Comparison of ENCODE assay signal across 25 cellular contexts in the genomic region with DNA sequence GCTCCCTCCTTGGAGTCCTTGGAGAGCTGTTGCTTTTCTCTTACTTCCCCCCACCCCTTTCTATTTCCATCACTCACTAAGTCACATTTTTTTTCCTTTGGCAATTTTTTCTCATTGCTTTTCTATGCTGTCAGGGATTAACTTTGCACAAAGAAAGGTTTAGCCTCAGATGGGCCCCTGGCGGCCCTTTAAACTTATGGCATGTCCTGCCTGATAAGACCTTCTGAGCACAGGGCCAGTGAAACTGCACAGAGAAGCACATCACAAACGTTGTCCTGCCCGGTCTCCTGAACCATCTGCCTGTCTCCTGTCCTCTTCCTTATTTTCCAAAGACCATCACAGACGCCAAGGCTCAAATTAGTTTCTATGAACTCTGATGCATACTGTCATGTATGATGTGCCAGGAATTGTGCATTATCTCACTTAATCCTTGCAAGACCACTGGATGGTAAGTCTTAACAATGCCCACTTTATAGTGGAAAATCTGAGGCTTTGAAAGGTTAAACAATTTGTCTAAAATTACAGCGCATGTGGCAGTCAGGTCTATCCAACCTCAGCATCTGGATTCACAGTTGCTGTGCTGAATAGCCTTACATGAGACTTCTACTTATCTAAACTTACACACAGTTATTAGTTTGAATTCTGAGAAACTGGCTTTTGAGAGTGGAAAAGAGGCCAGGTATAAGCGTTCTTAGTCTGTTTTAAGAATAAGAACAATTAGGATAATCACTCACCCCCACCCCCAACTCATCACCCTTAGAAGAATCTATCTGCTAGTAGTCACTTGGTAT.
DNase-seq lines count a peak whose midpoint lies in the region; ATAC-seq, FAIRE-seq and TF ChIP-seq lines count a peak whose summit lies in the region.
"Had no signal": no experiment of that assay in that cellular context is flagged by ENCODE, and none has a peak within 500 bp of the region (broad histone marks: within the 10 kb centered on the region; RNA-seq: fewer than 3 reads in every experiment).

No MANE protein-coding gene starts in this region.

- intact Hi-C loops in left ventricle myocardium inferior (cut with micrococcal nuclease) (loop anchor here (10.0 kb wide), 1 partner anchor 64 kb away; no protein-coding TSS in a partner anchor), Right ventricle myocardium inferior (cut with DNase I) (no loop called here), aorta (cut with DNase I) (loop anchor here in 1 of 2 donors (5.0 kb wide), 1 partner anchor 116 kb away; no protein-coding TSS in a partner anchor), breast epithelium (cut with DNase I; ENCODE audit: low total_unique reads) (no loop called here)

- peaks cover 18% of the 10 kb centered on the region for H3K4me1 ChIP-seq in left ventricle myocardium inferior
- H3K4me1 ChIP-seq in astrocyte (ENCODE audit: insufficient read depth, low read length) = peaks cover 22% of the 10 kb centered on the region
- no peaks in the 10 kb centered on the region for H3K4me1 ChIP-seq in hepatocyte (ENCODE audit: insufficient read depth)
- H3K4me1 ChIP-seq in aorta (ENCODE audit: control insufficient read depth in 1 of 2, insufficient read depth in 2 of 2, low read length in 2 of 2) = peaks cover 5 to 9% of the 10 kb centered on the region in 2 donors
- no peaks in the 10 kb centered on the region for H3K4me1 ChIP-seq in breast epithelium
- H3K4me1 ChIP-seq: BLaER1, Peyer's patch had no signal

- no peaks in the 10 kb centered on the region for H3K9me3 Mint-ChIP-seq in astrocyte (ENCODE audit: unreplicated experiment)
- H3K9me3 Mint-ChIP-seq: GM23338, H9 had no signal

- H3K27ac ChIP-seq in left ventricle myocardium inferior (replicated peaks) (peak overlapping the region; percentile 14), astrocyte (ENCODE audit: low read depth, low read length) (peak overlapping the region; percentile 72), hepatocyte (peak overlapping the region; percentile 47), aorta (ENCODE audit: low read depth in 1 of 2, low read length in 2 of 2) (peak overlapping the region; percentile 52 to 77), breast epithelium (no peak overlapping the region)
- H3K27ac ChIP-seq: BLaER1, Peyer's patch had no signal

- peaks cover 27% of the 10 kb centered on the region for H3K4me1 Mint-ChIP-seq in astrocyte (ENCODE audit: low read depth, unreplicated experiment)
- H3K4me1 Mint-ChIP-seq: CD4-positive, CD25-positive, alpha-beta regulatory T cell; IgD-negative memory B cell had no signal

- no peaks in the 10 kb centered on the region for H3K9me2 ChIP-seq in hepatocyte (replicated peaks; ENCODE audit: insufficient read depth)
- H3K9me2 ChIP-seq: SK-N-SH had no signal

- DNase-seq in left ventricle myocardium inferior (no peak), Right ventricle myocardium inferior (ENCODE audit: missing footprints) (no peak), astrocyte (ENCODE audit: low read depth) (no peak), hepatocyte (ENCODE audit: low spot score) (no peak), aorta (no peak), breast epithelium (ENCODE audit: low spot score in 2 of 2) (no peak), NCI-H2081 treated with DMSO at 0.1 percent for 48 hours (lab: John Stamatoyannopoulos, UW) (no peak)
- no peak for DNase-seq in activated naive CD4-positive, alpha-beta T cell treated with anti-CD3 and anti-CD28 coated beads, Interleukin-2, amount 50 U/mL, for 16 hours
- DNase-seq: CD4-positive, CD25-positive, alpha-beta regulatory T cell; H9; NCI-H1048; NCI-H1417 treated with DMSO at 0.1 percent for 48 hours; NCI-H1694 treated with DMSO at 0.1 percent for 48 hours; NCI-H2081; NCI-H2171; NCI-H226; NCI-H510A; NCI-H69; Peyer's patch; SK-N-SH had no signal

- no peak overlapping the region for H3K4me3 ChIP-seq in left ventricle myocardium inferior
- no peak overlapping the region for H3K4me3 ChIP-seq in astrocyte (ENCODE audit: insufficient read depth, low read depth, low read length)
- H3K4me3 ChIP-seq in hepatocyte = no peak overlapping the region
- H3K4me3 ChIP-seq in aorta (ENCODE audit: low read length in 2 of 2) = no peak overlapping the region
- no peak overlapping the region for H3K4me3 ChIP-seq in breast epithelium
- H3K4me3 ChIP-seq: BLaER1, GM12878, GM23338, Peyer's patch had no signal

- ATAC-seq in Right ventricle myocardium inferior (no peak), aorta (ENCODE audit: low FRiP score) (no peak)
- ATAC-seq: GM12878, GM23338 had no signal

- no peaks in the 10 kb centered on the region for H3K79me2 ChIP-seq in astrocyte (ENCODE audit: insufficient read depth, low read length)
- H3K79me2 ChIP-seq in hepatocyte = no peaks in the 10 kb centered on the region

- no peaks in the 10 kb centered on the region for H3K27me3 Mint-ChIP-seq in astrocyte (ENCODE audit: low read depth, unreplicated experiment)
- H3K27me3 Mint-ChIP-seq: IgD-negative memory B cell had no signal

- H3K9me3 ChIP-seq in left ventricle myocardium inferior (replicated peaks) (no peaks in the 10 kb centered on the region), astrocyte (ENCODE audit: insufficient read depth, low read depth, low read length) (no peaks in the 10 kb centered on the region), hepatocyte (ENCODE audit: low read depth) (no peaks in the 10 kb centered on the region), aorta (ENCODE audit: control insufficient read depth, low read length) (no peaks in the 10 kb centered on the region), breast epithelium (no peaks in the 10 kb centered on the region)
- H3K9me3 ChIP-seq: BLaER1, Peyer's patch, SK-N-SH had no signal

- H3K4me2 ChIP-seq in astrocyte (ENCODE audit: low read length) (no peak overlapping the region), hepatocyte (no peak overlapping the region)
- H3K4me2 ChIP-seq: BLaER1, GM23338, SK-N-SH had no signal

- no peak for TF ChIP-seq POLR2A in breast epithelium (IDR thresholded peaks at IDR 0.05)

- H2AFZ ChIP-seq in astrocyte (ENCODE audit: low read depth, low read length) (no peak overlapping the region), hepatocyte (no peak overlapping the region)

- no peaks in the 10 kb centered on the region for H3K36me3 Mint-ChIP-seq in astrocyte (ENCODE audit: low read depth, unreplicated experiment)
- H3K36me3 Mint-ChIP-seq: CD4-positive, CD25-positive, alpha-beta regulatory T cell had no signal

- no peaks in the 10 kb centered on the region for H3K27me3 ChIP-seq in left ventricle myocardium inferior (ENCODE audit: low read depth)
- no peaks in the 10 kb centered on the region for H3K27me3 ChIP-seq in astrocyte (ENCODE audit: insufficient read depth, low read length)
- no peaks in the 10 kb centered on the region for H3K27me3 ChIP-seq in hepatocyte
- no peaks in the 10 kb centered on the region for H3K27me3 ChIP-seq in aorta (ENCODE audit: control insufficient read depth in 1 of 2, insufficient read depth in 2 of 2, low read length in 1 of 2)
- H3K27me3 ChIP-seq in breast epithelium = no peaks in the 10 kb centered on the region
- H3K27me3 ChIP-seq: BLaER1, Peyer's patch had no signal

- no peak overlapping the region for H3K9ac ChIP-seq in astrocyte (ENCODE audit: low read length)
- H3K9ac ChIP-seq: BLaER1, SK-N-SH had no signal

- H4K20me1 ChIP-seq in astrocyte (ENCODE audit: insufficient read depth, low read length) = no peaks in the 10 kb centered on the region
- no peaks in the 10 kb centered on the region for H4K20me1 ChIP-seq in hepatocyte (ENCODE audit: insufficient read depth, poor library complexity, severe bottlenecking)
- H4K20me1 ChIP-seq: BLaER1 had no signal

- TF ChIP-seq CTCF in left ventricle myocardium inferior (IDR thresholded peaks at IDR 0.05; ENCODE audit: borderline replicate concordance) (no peak), astrocyte (IDR thresholded peaks at IDR 0.05; ENCODE audit: insufficient read depth, low read depth, low read length) (no peak), hepatocyte (IDR thresholded peaks at IDR 0.05; ENCODE audit: poor library complexity) (no peak), breast epithelium (IDR thresholded peaks at IDR 0.05) (no peak)

- H3K27ac Mint-ChIP-seq in astrocyte (ENCODE audit: unreplicated experiment) = peak overlapping the region; percentile 85
- H3K27ac Mint-ChIP-seq: CD4-positive, CD25-positive, alpha-beta regulatory T cell; GM23338; H9; IgD-negative memory B cell had no signal

- WGBS in hepatocyte (ENCODE audit: low lambda C conversion rate, missing lambda C conversion rate) = 52% methylated on average over 6 of the region's 6 CpGs
- 30 to 47% methylated on average over 6 of the region's 6 CpGs for WGBS in aorta, 2 donors

- no peak for FAIRE-seq in astrocyte (lab: Jason Lieb, UNC)
- FAIRE-seq: G401.6, GM12878 had no signal

- H3K36me3 ChIP-seq in left ventricle myocardium inferior (no peaks in the 10 kb centered on the region), astrocyte (ENCODE audit: insufficient read depth, low read length) (no peaks in the 10 kb centered on the region), hepatocyte (replicated peaks; ENCODE audit: insufficient read depth, low read depth) (no peaks in the 10 kb centered on the region), aorta (ENCODE audit: control insufficient read depth in 1 of 2, insufficient read depth in 2 of 2, low read length in 1 of 2) (no peaks in the 10 kb centered on the region), breast epithelium (no peaks in the 10 kb centered on the region)
- H3K36me3 ChIP-seq: BLaER1, Peyer's patch had no signal

- no peak overlapping the region for H3K4me3 Mint-ChIP-seq in astrocyte (ENCODE audit: unreplicated experiment)
- H3K4me3 Mint-ChIP-seq: CD4-positive, CD25-positive, alpha-beta regulatory T cell; GM23338; H9; IgD-negative memory B cell had no signal

Comparison
In these comparisons a context has a peak if more than half of its experiments do, and no peak if none do; other contexts are left out.
1. H3K27ac ChIP-seq: peak in left ventricle myocardium inferior (single experiment), astrocyte (single experiment), hepatocyte (single experiment) and aorta (2 of 2); none in breast epithelium (0 of 2).